ENCODE assay signal across 1 cellular context in the genomic region with DNA sequence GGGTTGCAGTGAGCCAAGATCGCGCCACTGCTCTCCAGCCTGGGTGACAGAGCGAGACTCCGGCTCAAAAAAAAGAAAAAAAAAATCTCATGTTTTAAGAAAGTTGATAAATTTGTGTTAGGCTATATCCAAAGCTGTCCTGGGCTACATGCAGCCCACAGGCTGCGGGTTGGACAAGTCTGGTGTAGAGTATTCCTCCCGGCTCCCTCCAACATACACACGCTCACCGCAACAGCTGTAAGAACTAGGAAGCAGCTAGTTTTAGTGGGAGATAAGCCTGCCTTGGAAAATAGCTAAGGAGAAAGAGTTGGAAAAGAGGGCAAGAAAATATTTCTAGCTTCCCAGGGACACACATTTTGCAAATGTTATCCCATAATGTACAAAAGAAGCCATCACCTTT.
TF ChIP-seq lines count a peak whose summit lies in the region.

No MANE protein-coding gene starts in this region.

TF ChIP-seq in WTC11, 78 proteins besides CTCF, POLR2A, EP300 and RAD21 (continued from another document):
- TF ChIP-seq TEAD4 (CRISPR knock-in tag; IDR thresholded peaks at IDR 0.05) (no peak), CREM (CRISPR knock-in tag; IDR thresholded peaks at IDR 0.05) (no peak), NFATC4 (CRISPR knock-in tag; IDR thresholded peaks at IDR 0.05) (no peak), CBFB (CRISPR knock-in tag; IDR thresholded peaks at IDR 0.05; ENCODE audit: low read depth) (no peak), MXD4 (CRISPR knock-in tag; IDR thresholded peaks at IDR 0.05; ENCODE audit: borderline replicate concordance) (no peak), HMGA2 (CRISPR knock-in tag; IDR thresholded peaks at IDR 0.05) (no peak), ZNF138 (CRISPR knock-in tag; conservative IDR thresholded peaks at IDR 0.05) (no peak)
- TF ChIP-seq, protein P1, sequence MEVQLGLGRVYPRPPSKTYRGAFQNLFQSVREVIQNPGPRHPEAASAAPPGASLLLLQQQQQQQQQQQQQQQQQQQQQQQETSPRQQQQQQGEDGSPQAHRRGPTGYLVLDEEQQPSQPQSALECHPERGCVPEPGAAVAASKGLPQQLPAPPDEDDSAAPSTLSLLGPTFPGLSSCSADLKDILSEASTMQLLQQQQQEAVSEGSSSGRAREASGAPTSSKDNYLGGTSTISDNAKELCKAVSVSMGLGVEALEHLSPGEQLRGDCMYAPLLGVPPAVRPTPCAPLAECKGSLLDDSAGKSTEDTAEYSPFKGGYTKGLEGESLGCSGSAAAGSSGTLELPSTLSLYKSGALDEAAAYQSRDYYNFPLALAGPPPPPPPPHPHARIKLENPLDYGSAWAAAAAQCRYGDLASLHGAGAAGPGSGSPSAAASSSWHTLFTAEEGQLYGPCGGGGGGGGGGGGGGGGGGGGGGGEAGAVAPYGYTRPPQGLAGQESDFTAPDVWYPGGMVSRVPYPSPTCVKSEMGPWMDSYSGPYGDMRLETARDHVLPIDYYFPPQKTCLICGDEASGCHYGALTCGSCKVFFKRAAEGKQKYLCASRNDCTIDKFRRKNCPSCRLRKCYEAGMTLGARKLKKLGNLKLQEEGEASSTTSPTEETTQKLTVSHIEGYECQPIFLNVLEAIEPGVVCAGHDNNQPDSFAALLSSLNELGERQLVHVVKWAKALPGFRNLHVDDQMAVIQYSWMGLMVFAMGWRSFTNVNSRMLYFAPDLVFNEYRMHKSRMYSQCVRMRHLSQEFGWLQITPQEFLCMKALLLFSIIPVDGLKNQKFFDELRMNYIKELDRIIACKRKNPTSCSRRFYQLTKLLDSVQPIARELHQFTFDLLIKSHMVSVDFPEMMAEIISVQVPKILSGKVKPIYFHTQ (CRISPR knock-in tag; IDR thresholded peaks at IDR 0.05), result no peak
- TF ChIP-seq, protein P2, sequence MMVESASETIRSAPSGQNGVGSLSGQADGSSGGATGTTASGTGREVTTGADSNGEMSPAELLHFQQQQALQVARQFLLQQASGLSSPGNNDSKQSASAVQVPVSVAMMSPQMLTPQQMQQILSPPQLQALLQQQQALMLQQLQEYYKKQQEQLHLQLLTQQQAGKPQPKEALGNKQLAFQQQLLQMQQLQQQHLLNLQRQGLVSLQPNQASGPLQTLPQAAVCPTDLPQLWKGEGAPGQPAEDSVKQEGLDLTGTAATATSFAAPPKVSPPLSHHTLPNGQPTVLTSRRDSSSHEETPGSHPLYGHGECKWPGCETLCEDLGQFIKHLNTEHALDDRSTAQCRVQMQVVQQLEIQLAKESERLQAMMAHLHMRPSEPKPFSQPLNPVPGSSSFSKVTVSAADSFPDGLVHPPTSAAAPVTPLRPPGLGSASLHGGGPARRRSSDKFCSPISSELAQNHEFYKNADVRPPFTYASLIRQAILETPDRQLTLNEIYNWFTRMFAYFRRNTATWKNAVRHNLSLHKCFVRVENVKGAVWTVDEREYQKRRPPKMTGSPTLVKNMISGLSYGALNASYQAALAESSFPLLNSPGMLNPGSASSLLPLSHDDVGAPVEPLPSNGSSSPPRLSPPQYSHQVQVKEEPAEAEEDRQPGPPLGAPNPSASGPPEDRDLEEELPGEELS (CRISPR knock-in tag; IDR thresholded peaks at IDR 0.05), result no peak
- TF ChIP-seq, protein P3, sequence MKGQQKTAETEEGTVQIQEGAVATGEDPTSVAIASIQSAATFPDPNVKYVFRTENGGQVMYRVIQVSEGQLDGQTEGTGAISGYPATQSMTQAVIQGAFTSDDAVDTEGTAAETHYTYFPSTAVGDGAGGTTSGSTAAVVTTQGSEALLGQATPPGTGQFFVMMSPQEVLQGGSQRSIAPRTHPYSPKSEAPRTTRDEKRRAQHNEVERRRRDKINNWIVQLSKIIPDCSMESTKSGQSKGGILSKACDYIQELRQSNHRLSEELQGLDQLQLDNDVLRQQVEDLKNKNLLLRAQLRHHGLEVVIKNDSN (CRISPR knock-in tag; IDR thresholded peaks at IDR 0.05), result no peak
